1 cellular context compared by ENCODE assay signal in the genomic region with DNA sequence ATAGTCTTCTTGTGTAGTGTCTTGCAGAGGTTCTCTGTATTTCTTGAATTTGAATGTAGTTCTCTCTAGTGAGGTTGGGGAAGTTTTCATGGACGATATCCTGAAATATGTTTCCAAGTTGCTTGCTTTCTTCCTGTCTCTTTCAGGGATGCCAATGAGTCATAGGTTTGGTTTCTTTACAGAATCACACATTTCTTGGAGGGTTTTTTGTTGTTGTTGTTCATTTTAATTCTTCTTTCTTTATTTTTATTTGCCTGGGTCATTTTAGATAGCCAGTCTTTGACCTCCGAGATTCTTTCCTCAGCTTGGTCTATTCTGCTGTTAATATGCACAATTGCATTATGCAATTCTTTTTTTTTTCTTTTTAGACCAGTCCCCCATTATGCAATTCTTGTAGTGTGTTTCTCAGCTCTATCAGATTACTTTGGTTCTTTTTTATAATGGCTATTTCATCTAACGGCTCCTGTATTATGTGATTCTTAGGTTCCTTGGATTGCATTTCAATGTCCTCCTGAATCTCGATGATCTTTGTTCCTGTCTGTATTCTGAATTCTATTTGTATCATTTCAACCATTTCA.
TF ChIP-seq lines count a peak whose summit lies in the region.

No MANE protein-coding gene starts in this region.

TF ChIP-seq in GM23338, 12 proteins besides CTCF, POLR2A, EP300 and RAD21:
- TF ChIP-seq, protein P1, sequence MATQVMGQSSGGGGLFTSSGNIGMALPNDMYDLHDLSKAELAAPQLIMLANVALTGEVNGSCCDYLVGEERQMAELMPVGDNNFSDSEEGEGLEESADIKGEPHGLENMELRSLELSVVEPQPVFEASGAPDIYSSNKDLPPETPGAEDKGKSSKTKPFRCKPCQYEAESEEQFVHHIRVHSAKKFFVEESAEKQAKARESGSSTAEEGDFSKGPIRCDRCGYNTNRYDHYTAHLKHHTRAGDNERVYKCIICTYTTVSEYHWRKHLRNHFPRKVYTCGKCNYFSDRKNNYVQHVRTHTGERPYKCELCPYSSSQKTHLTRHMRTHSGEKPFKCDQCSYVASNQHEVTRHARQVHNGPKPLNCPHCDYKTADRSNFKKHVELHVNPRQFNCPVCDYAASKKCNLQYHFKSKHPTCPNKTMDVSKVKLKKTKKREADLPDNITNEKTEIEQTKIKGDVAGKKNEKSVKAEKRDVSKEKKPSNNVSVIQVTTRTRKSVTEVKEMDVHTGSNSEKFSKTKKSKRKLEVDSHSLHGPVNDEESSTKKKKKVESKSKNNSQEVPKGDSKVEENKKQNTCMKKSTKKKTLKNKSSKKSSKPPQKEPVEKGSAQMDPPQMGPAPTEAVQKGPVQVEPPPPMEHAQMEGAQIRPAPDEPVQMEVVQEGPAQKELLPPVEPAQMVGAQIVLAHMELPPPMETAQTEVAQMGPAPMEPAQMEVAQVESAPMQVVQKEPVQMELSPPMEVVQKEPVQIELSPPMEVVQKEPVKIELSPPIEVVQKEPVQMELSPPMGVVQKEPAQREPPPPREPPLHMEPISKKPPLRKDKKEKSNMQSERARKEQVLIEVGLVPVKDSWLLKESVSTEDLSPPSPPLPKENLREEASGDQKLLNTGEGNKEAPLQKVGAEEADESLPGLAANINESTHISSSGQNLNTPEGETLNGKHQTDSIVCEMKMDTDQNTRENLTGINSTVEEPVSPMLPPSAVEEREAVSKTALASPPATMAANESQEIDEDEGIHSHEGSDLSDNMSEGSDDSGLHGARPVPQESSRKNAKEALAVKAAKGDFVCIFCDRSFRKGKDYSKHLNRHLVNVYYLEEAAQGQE (IDR thresholded peaks at IDR 0.05; ENCODE audit: unreplicated experiment), result no peak
- TF ChIP-seq EZH2phosphoT487 (IDR thresholded peaks at IDR 0.05; ENCODE audit: unreplicated experiment) (no peak), EZH2 (IDR thresholded peaks at IDR 0.05; ENCODE audit: low read depth, unreplicated experiment) (no peak), POLR2AphosphoS5 (IDR thresholded peaks at IDR 0.05; ENCODE audit: low read depth) (no peak), NANOG (IDR thresholded peaks at IDR 0.05; ENCODE audit: borderline replicate concordance) (no peak), JUNB (IDR thresholded peaks at IDR 0.05; ENCODE audit: unreplicated experiment) (no peak), ZNF114 (CRISPR knock-in tag; IDR thresholded peaks at IDR 0.05) (no peak), STAT1 (IDR thresholded peaks at IDR 0.05; ENCODE audit: unreplicated experiment) (no peak), ZNF331 (CRISPR knock-in tag; IDR thresholded peaks at IDR 0.05; ENCODE audit: low read depth) (no peak), CREB1 (CRISPR knock-in tag; IDR thresholded peaks at IDR 0.05; ENCODE audit: low read depth) (no peak)
- TF ChIP-seq, protein P2, sequence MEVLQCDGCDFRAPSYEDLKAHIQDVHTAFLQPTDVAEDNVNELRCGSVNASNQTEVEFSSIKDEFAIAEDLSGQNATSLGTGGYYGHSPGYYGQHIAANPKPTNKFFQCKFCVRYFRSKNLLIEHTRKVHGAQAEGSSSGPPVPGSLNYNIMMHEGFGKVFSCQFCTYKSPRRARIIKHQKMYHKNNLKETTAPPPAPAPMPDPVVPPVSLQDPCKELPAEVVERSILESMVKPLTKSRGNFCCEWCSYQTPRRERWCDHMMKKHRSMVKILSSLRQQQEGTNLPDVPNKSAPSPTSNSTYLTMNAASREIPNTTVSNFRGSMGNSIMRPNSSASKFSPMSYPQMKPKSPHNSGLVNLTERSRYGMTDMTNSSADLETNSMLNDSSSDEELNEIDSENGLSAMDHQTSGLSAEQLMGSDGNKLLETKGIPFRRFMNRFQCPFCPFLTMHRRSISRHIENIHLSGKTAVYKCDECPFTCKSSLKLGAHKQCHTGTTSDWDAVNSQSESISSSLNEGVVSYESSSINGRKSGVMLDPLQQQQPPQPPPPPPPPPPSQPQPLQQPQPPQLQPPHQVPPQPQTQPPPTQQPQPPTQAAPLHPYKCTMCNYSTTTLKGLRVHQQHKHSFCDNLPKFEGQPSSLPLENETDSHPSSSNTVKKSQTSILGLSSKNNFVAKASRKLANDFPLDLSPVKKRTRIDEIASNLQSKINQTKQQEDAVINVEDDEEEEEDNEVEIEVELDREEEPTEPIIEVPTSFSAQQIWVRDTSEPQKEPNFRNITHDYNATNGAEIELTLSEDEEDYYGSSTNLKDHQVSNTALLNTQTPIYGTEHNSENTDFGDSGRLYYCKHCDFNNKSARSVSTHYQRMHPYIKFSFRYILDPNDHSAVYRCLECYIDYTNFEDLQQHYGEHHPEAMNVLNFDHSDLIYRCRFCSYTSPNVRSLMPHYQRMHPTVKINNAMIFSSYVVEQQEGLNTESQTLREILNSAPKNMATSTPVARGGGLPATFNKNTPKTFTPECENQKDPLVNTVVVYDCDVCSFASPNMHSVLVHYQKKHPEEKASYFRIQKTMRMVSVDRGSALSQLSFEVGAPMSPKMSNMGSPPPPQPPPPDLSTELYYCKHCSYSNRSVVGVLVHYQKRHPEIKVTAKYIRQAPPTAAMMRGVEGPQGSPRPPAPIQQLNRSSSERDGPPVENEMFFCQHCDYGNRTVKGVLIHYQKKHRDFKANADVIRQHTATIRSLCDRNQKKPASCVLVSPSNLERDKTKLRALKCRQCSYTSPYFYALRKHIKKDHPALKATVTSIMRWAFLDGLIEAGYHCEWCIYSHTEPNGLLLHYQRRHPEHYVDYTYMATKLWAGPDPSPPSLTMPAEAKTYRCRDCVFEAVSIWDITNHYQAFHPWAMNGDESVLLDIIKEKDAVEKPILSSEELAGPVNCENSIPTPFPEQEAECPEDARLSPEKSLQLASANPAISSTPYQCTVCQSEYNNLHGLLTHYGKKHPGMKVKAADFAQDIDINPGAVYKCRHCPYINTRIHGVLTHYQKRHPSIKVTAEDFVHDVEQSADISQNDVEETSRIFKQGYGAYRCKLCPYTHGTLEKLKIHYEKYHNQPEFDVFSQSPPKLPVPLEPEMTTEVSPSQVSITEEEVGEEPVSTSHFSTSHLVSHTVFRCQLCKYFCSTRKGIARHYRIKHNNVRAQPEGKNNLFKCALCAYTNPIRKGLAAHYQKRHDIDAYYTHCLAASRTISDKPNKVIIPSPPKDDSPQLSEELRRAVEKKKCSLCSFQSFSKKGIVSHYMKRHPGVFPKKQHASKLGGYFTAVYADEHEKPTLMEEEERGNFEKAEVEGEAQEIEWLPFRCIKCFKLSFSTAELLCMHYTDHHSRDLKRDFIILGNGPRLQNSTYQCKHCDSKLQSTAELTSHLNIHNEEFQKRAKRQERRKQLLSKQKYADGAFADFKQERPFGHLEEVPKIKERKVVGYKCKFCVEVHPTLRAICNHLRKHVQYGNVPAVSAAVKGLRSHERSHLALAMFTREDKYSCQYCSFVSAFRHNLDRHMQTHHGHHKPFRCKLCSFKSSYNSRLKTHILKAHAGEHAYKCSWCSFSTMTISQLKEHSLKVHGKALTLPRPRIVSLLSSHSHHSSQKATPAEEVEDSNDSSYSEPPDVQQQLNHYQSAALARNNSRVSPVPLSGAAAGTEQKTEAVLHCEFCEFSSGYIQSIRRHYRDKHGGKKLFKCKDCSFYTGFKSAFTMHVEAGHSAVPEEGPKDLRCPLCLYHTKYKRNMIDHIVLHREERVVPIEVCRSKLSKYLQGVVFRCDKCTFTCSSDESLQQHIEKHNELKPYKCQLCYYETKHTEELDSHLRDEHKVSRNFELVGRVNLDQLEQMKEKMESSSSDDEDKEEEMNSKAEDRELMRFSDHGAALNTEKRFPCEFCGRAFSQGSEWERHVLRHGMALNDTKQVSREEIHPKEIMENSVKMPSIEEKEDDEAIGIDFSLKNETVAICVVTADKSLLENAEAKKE (CRISPR knock-in tag; IDR thresholded peaks at IDR 0.05), result no peak
- TF ChIP-seq, protein P3, sequence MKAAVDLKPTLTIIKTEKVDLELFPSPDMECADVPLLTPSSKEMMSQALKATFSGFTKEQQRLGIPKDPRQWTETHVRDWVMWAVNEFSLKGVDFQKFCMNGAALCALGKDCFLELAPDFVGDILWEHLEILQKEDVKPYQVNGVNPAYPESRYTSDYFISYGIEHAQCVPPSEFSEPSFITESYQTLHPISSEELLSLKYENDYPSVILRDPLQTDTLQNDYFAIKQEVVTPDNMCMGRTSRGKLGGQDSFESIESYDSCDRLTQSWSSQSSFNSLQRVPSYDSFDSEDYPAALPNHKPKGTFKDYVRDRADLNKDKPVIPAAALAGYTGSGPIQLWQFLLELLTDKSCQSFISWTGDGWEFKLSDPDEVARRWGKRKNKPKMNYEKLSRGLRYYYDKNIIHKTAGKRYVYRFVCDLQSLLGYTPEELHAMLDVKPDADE (IDR thresholded peaks at IDR 0.05), result no peak
TF ChIP-seq in GM23338: peak in this region for 0.
